ENCODE assay signal across 9 cellular contexts in genomic region chr6:166830185-166830890, GRCh38.
DNase-seq lines count a peak whose midpoint lies in the region; ATAC-seq and FAIRE-seq lines count a peak whose summit lies in the region.
"Had no signal": no experiment of that assay in that cellular context is flagged by ENCODE, and none has a peak within 500 bp of the region (broad histone marks: within the 10 kb centered on the region; RNA-seq: fewer than 3 reads in every experiment).

No MANE protein-coding gene starts in this region.

- no peaks in the 10 kb centered on the region for H3K27me3 ChIP-seq in small intestine (ENCODE audit: control insufficient read depth in 2 of 2, insufficient read depth in 2 of 2, low read length in 2 of 2)

- H3K4me1 ChIP-seq in small intestine (ENCODE audit: control insufficient read depth in 2 of 2, insufficient read depth in 1 of 2, low read depth in 1 of 2, low read length in 1 of 2) = no peaks in the 10 kb centered on the region

- no peak overlapping the region for H3K27ac ChIP-seq in small intestine (ENCODE audit: low read depth in 1 of 2, low read length in 1 of 2)

- DNase-seq in CD1c-positive myeloid dendritic cell (ENCODE audit: extremely low spot score) = peak; percentile 88
- peak; percentile 15 for DNase-seq in OCI-M1 (lab: John Stamatoyannopoulos, UW)
- DNase-seq in small intestine = no peak
- DNase-seq in occipital lobe (lab: John Stamatoyannopoulos, UW) = no peak
- DNase-seq in HPDE6-E6E7 (ENCODE audit: extremely low spot score) = no peak
- no peak for DNase-seq in SHP77 treated with DMSO at 0.1 percent for 48 hours (lab: John Stamatoyannopoulos, UW)

- WGBS in small intestine, 3 donors = 67 to 82% (median 69%) methylated on average over 8 of the region's 8 CpGs

- H3K36me3 ChIP-seq in small intestine (ENCODE audit: control insufficient read depth in 2 of 2, insufficient read depth in 2 of 2, low read length in 2 of 2) = no peaks in the 10 kb centered on the region

- FAIRE-seq in small intestine (lab: Jason Lieb, UNC) = no peak
- FAIRE-seq: D721Med had no signal

- no peak overlapping the region for H3K4me3 ChIP-seq in small intestine (ENCODE audit: low read depth in 1 of 2, low read length in 2 of 2)

- H3K9me3 ChIP-seq in small intestine (ENCODE audit: control insufficient read depth, low read depth) = no peaks in the 10 kb centered on the region

- ATAC-seq in GM19035 (IDR thresholded peaks at IDR 0.05; ENCODE audit: unreplicated experiment) (peak; percentile 94), HG02938 (IDR thresholded peaks at IDR 0.05; ENCODE audit: unreplicated experiment) (peak; percentile 93)

Comparison
In these comparisons a context has a peak if more than half of its experiments do, and no peak if none do; other contexts are left out.
1. DNase-seq: peak in CD1c-positive myeloid dendritic cell (single experiment) and OCI-M1 (single experiment); none in small intestine (single experiment), occipital lobe (single experiment), HPDE6-E6E7 (single experiment) and SHP77 treated with DMSO at 0.1 percent for 48 hours (single experiment).